Comparison of ENCODE assay signal across 8 cellular contexts in genomic region chr10:15254808-15255655, GRCh38.
DNase-seq lines count a peak whose midpoint lies in the region; ATAC-seq and TF ChIP-seq lines count a peak whose summit lies in the region.

No MANE protein-coding gene starts in this region.

- ATAC-seq in GM19351 (IDR thresholded peaks at IDR 0.05; ENCODE audit: unreplicated experiment) (peak; percentile 58), GM18870 (IDR thresholded peaks at IDR 0.05; ENCODE audit: unreplicated experiment) (no peak), GM21381 (IDR thresholded peaks at IDR 0.05; ENCODE audit: unreplicated experiment) (no peak)

- DNase-seq in NCI-H1417 treated with DMSO at 0.1 percent for 48 hours (lab: John Stamatoyannopoulos, UW) (peak; percentile 25), occipital lobe (lab: John Stamatoyannopoulos, UW) (peak; percentile 37), tibial artery (no peak), ovary (no peak)

- TF ChIP-seq EP300 in ovary (IDR thresholded peaks at IDR 0.05), result no peak

- H3K27me3 ChIP-seq in tibial artery (no peaks in the 10 kb centered on the region), ovary (no peaks in the 10 kb centered on the region)

- H3K4me3 ChIP-seq in tibial artery (no peak overlapping the region), ovary (no peak overlapping the region)

- peaks cover 0 to 2% (median 0%) of the 10 kb centered on the region in 5 experiments for H3K9me3 Mint-ChIP-seq in brain

- peaks cover 39% of the 10 kb centered on the region for H3K4me1 Mint-ChIP-seq in brain

- H3K9me3 ChIP-seq in tibial artery, result no peaks in the 10 kb centered on the region
- no peaks in the 10 kb centered on the region for H3K9me3 ChIP-seq in ovary

- H3K36me3 ChIP-seq in tibial artery (no peaks in the 10 kb centered on the region), ovary (no peaks in the 10 kb centered on the region)

- peaks cover 46% of the 10 kb centered on the region for H3K36me3 Mint-ChIP-seq in brain

- TF ChIP-seq POLR2A in ovary (IDR thresholded peaks at IDR 0.05), result no peak

- H3K27ac Mint-ChIP-seq in brain, result peak overlapping the region in 4 of 5 experiments; percentile 15 to 76 (median 62)

- WGBS in ovary, 3 donors, result 52 to 61% (median 60%) methylated on average over 10 of the region's 10 CpGs

- no peak overlapping the region for H3K27ac ChIP-seq in tibial artery
- H3K27ac ChIP-seq in ovary, result no peak overlapping the region

- H3K4me1 ChIP-seq in tibial artery (no peaks in the 10 kb centered on the region), ovary (ENCODE audit: insufficient read depth) (no peaks in the 10 kb centered on the region)

- intact Hi-C loops in tibial artery (cut with DNase I; ENCODE audit: low total_unique reads), result no loop called here
- intact Hi-C loops in ovary (cut with DNase I), result no loop called here

- no peaks in the 10 kb centered on the region for H3K27me3 Mint-ChIP-seq in brain

- peak overlapping the region in 2 of 5 experiments; percentile 27 to 42 for H3K4me3 Mint-ChIP-seq in brain

- TF ChIP-seq CTCF in brain (conservative IDR thresholded peaks at IDR 0.05) (no peak), tibial artery (IDR thresholded peaks at IDR 0.05) (no peak), ovary (IDR thresholded peaks at IDR 0.05) (no peak)

Comparison
In these comparisons a context has a peak if more than half of its experiments do, and no peak if none do; other contexts are left out.
1. DNase-seq: peak in NCI-H1417 treated with DMSO at 0.1 percent for 48 hours (single experiment) and occipital lobe (single experiment); none in tibial artery (0 of 2) and ovary (0 of 5).